In the genomic region with DNA sequence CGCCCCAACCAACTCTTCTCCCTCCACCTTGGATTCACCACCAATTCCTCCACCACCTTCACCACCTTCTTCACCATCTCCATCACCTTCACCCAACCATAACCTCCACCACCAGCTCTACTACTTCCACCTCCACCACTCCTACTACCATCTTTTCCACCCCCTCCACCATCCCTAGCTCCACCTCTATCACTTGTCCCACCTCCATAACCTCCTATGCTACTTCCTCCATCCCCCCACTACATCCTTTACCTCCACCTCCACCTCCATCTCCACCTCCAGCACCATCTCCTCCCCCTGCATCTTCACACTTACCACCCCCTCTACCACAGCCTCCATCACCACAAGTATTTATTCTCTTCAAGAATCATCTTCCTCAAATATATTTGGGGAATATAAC, we compare ENCODE assay signal across 7 cellular contexts.
"Had no signal": no experiment of that assay in that cellular context is flagged by ENCODE, and none has a peak within 500 bp of the region (broad histone marks: within the 10 kb centered on the region; RNA-seq: fewer than 3 reads in every experiment).

No MANE protein-coding gene starts in this region.

- H3K4me2 ChIP-seq: GM23338 had no signal

- ATAC-seq: GM23338, HCT116 had no signal

- H3K4me1 Mint-ChIP-seq: GM23338 had no signal

- FAIRE-seq: HTR-8/SVneo had no signal

- H3K9me3 ChIP-seq: HAP-1 had no signal

- H3K36me3 ChIP-seq: HAP-1 had no signal

- H2AFZ ChIP-seq: GM23338 had no signal

- H3K27ac Mint-ChIP-seq: GM23338, IgD-negative memory B cell had no signal

- H3K4me3 ChIP-seq: GM23338, HAP-1 had no signal

- H3K4me3 Mint-ChIP-seq: GM23338, IgD-negative memory B cell had no signal

- DNase-seq: H7, KBM-7 had no signal
